In genomic region chr17:65455972-65456343, GRCh38 we compare ENCODE assay signal across 8 cellular contexts.
DNase-seq lines count a peak whose midpoint lies in the region; ATAC-seq and TF ChIP-seq lines count a peak whose summit lies in the region.

No MANE protein-coding gene starts in this region.

- H3K9me3 ChIP-seq in thyroid gland (no peaks in the 10 kb centered on the region), spleen (no peaks in the 10 kb centered on the region)

- POLR2A ChIA-PET in activated CD8-positive, alpha-beta T cell treated with anti-CD3 and anti-CD28 coated beads for 36 hours (lab: Charles Lee) = no interaction called here

- peaks cover 24 to 45% of the 10 kb centered on the region in 2 donors for H3K4me1 ChIP-seq in thyroid gland
- H3K4me1 ChIP-seq in spleen = peaks cover 0 to 5% (median 0%) of the 10 kb centered on the region in 6 donors

- H3K27me3 ChIP-seq in thyroid gland (no peaks in the 10 kb centered on the region), spleen (replicated peaks in 1 of 7) (peaks cover 0 to 21% (median 0%) of the 10 kb centered on the region in 7 donors)

- H3K4me3 Mint-ChIP-seq in activated naive CD4-positive, alpha-beta T cell treated with anti-CD3 and anti-CD28 coated beads for 36 hours = no peak overlapping the region
- H3K4me3 Mint-ChIP-seq in activated CD8-positive, alpha-beta T cell treated with anti-CD3 and anti-CD28 coated beads for 36 hours = no peak overlapping the region

- 41 to 43% methylated on average over 6 to 7 of the region's 7 CpGs for WGBS in thyroid gland, 2 donors
- 44 to 55% (median 52%) methylated on average over 7 of the region's 7 CpGs for WGBS in spleen, 5 donors

- no peaks in the 10 kb centered on the region for H3K9me3 Mint-ChIP-seq in activated naive CD4-positive, alpha-beta T cell treated with anti-CD3 and anti-CD28 coated beads for 36 hours
- H3K9me3 Mint-ChIP-seq in activated CD8-positive, alpha-beta T cell treated with anti-CD3 and anti-CD28 coated beads for 36 hours = no peaks in the 10 kb centered on the region

- intact Hi-C loops in activated naive CD4-positive, alpha-beta T cell treated with anti-CD3 and anti-CD28 coated beads for 36 hours (cut with micrococcal nuclease) = loop anchor here (1.0 to 10.0 kb wide), 5 partner anchors 100 to 709 kb away; no protein-coding TSS in a partner anchor
- intact Hi-C loops in activated CD8-positive, alpha-beta T cell treated with anti-CD3 and anti-CD28 coated beads for 36 hours (cut with micrococcal nuclease) = no loop called here
- intact Hi-C loops in thyroid gland (cut with DNase I) = loop anchor here (5.0 kb wide), 1 partner anchor 101 kb away; no protein-coding TSS in a partner anchor
- intact Hi-C loops in spleen (cut with DNase I; ENCODE audit: low total_unique reads) = no loop called here

- H3K4me3 ChIP-seq in thyroid gland (replicated peaks in 1 of 3) (no peak overlapping the region), spleen (no peak overlapping the region)

- peaks cover 3% of the 10 kb centered on the region for H3K4me1 Mint-ChIP-seq in activated naive CD4-positive, alpha-beta T cell treated with anti-CD3 and anti-CD28 coated beads for 36 hours (ENCODE audit: low read depth)
- no peaks in the 10 kb centered on the region for H3K4me1 Mint-ChIP-seq in activated CD8-positive, alpha-beta T cell treated with anti-CD3 and anti-CD28 coated beads for 36 hours (ENCODE audit: low read depth)

- peak; percentile 50 for DNase-seq in activated naive CD4-positive, alpha-beta T cell treated with anti-CD3 and anti-CD28 coated beads for 36 hours
- no peak for DNase-seq in activated naive CD4-positive, alpha-beta T cell treated with Interleukin-2 at 50 U/mL for 16 hours
- DNase-seq in activated CD8-positive, alpha-beta T cell treated with anti-CD3 and anti-CD28 coated beads for 36 hours = peak; percentile 5
- DNase-seq in iPS-NIHi11 (ENCODE audit: low spot score) = peak; percentile 41
- peak; percentile 59 to 65 for DNase-seq in thyroid gland
- no peak for DNase-seq in cortex of kidney (lab: John Stamatoyannopoulos, UW)
- no peak for DNase-seq in spleen
- DNase-seq in NCI-H748 treated with DMSO at 0.1 percent for 48 hours (lab: John Stamatoyannopoulos, UW) = no peak

- no peak overlapping the region for H3K27ac Mint-ChIP-seq in activated naive CD4-positive, alpha-beta T cell treated with anti-CD3 and anti-CD28 coated beads for 36 hours
- no peak overlapping the region for H3K27ac Mint-ChIP-seq in activated CD8-positive, alpha-beta T cell treated with anti-CD3 and anti-CD28 coated beads for 36 hours

- no peaks in the 10 kb centered on the region for H3K27me3 Mint-ChIP-seq in activated naive CD4-positive, alpha-beta T cell treated with anti-CD3 and anti-CD28 coated beads for 36 hours (ENCODE audit: low read depth)
- peaks cover 3% of the 10 kb centered on the region for H3K27me3 Mint-ChIP-seq in activated CD8-positive, alpha-beta T cell treated with anti-CD3 and anti-CD28 coated beads for 36 hours

- no peak for TF ChIP-seq POLR2A in thyroid gland (IDR thresholded peaks at IDR 0.05)
- no peak for TF ChIP-seq POLR2A in spleen (IDR thresholded peaks at IDR 0.05)

- no peaks in the 10 kb centered on the region for H3K36me3 Mint-ChIP-seq in activated naive CD4-positive, alpha-beta T cell treated with anti-CD3 and anti-CD28 coated beads for 36 hours (ENCODE audit: low read depth)
- no peaks in the 10 kb centered on the region for H3K36me3 Mint-ChIP-seq in activated CD8-positive, alpha-beta T cell treated with anti-CD3 and anti-CD28 coated beads for 36 hours (ENCODE audit: low read depth)

- CTCF ChIA-PET in activated naive CD4-positive, alpha-beta T cell treated with anti-CD3 and anti-CD28 coated beads for 36 hours (lab: Charles Lee) = interaction anchor here (1.0 to 2.1 kb wide), 2 partner anchors 101 to 224 kb away, joined by 3 to 5 read pairs; no protein-coding TSS in a partner anchor
- CTCF ChIA-PET in activated CD8-positive, alpha-beta T cell treated with anti-CD3 and anti-CD28 coated beads for 36 hours (lab: Charles Lee) = no interaction called here

- no peaks in the 10 kb centered on the region for H3K36me3 ChIP-seq in thyroid gland
- no peaks in the 10 kb centered on the region for H3K36me3 ChIP-seq in spleen

- no peak for ATAC-seq in activated CD8-positive, alpha-beta T cell treated with anti-CD3 and anti-CD28 coated beads for 36 hours

- TF ChIP-seq CTCF in activated CD8-positive, alpha-beta T cell treated with anti-CD3 and anti-CD28 coated beads for 36 hours (IDR thresholded peaks at IDR 0.05) = no peak
- TF ChIP-seq CTCF in thyroid gland (IDR thresholded peaks at IDR 0.05) = peak in 4 of 6 experiments; percentile 15 to 67 (median 56)
- peak in 1 of 11 experiments; percentile 10 for TF ChIP-seq CTCF in spleen (IDR thresholded peaks at IDR 0.05 in 8 of 11, conservative IDR thresholded peaks at IDR 0.05 in 3 of 11)

- H3K27ac ChIP-seq in thyroid gland = peak overlapping the region in 1 of 3 donors; percentile 22
- H3K27ac ChIP-seq in spleen = peak overlapping the region in 1 of 8 donors; percentile 8

Comparison
In these comparisons a context has a peak if more than half of its experiments do, and no peak if none do; other contexts are left out.
1. DNase-seq: peak in activated naive CD4-positive, alpha-beta T cell treated with anti-CD3 and anti-CD28 coated beads for 36 hours (single experiment), activated CD8-positive, alpha-beta T cell treated with anti-CD3 and anti-CD28 coated beads for 36 hours (single experiment), iPS-NIHi11 (single experiment) and thyroid gland (2 of 2); none in activated naive CD4-positive, alpha-beta T cell treated with Interleukin-2 at 50 U/mL for 16 hours (single experiment), cortex of kidney (single experiment), spleen (single experiment) and NCI-H748 treated with DMSO at 0.1 percent for 48 hours (single experiment).
2. intact Hi-C loops: an anchor here in activated naive CD4-positive, alpha-beta T cell treated with anti-CD3 and anti-CD28 coated beads for 36 hours (1.0 to 10.0 kb wide) and thyroid gland (5.0 kb wide); none called in activated CD8-positive, alpha-beta T cell treated with anti-CD3 and anti-CD28 coated beads for 36 hours and spleen.